ENCODE assay signal across 8 cellular contexts in genomic region chr7:4791738-4792536, GRCh38. TPM values are rescaled to one million over a fixed set of nuclear protein-coding genes. Genes with fewer than 3 reads are reported as not detected.
A peak's percentile ranks its signal among the peaks of the same experiment; 100 is the strongest.
DNase-seq lines count a peak whose midpoint lies in the region; ATAC-seq and TF ChIP-seq lines count a peak whose summit lies in the region.

No MANE protein-coding gene starts in this region.

- H3K9me3 Mint-ChIP-seq in endodermal cell = peaks cover 13% of the 10 kb centered on the region
- H3K9me3 Mint-ChIP-seq in mesothelial cell of epicardium = no peaks in the 10 kb centered on the region

- H3K27me3 Mint-ChIP-seq in endodermal cell (ENCODE audit: insufficient read depth) (no peaks in the 10 kb centered on the region), mesothelial cell of epicardium (ENCODE audit: low read depth) (no peaks in the 10 kb centered on the region)

- H3K27ac ChIP-seq in BLaER1 treated with 17β-estradiol and CSF1 and Interleukin-3, amounts not matched to agents 10 nM and 100 nM = peak overlapping the region in 9 of 11 experiments; percentile 25 to 80 (median 76); a peak in 18 of 22 replicates
- no peak overlapping the region; the same call in 1 of the 2 replicates for H3K27ac ChIP-seq in HUES6 (ENCODE audit: low read depth, low read length)
- H3K27ac ChIP-seq in endodermal cell (ENCODE audit: low read depth, low read length) = no peak overlapping the region

- H3K27ac Mint-ChIP-seq in endodermal cell (no peak overlapping the region), mesothelial cell of epicardium (peak overlapping the region; percentile 28)

- H3K4me3 ChIP-seq in BLaER1 treated with 17β-estradiol and CSF1 and Interleukin-3, amounts not matched to agents 10 nM and 100 nM = peak overlapping the region; percentile 35 to 71 (median 57); a peak in 18 of 20 replicates
- H3K4me3 ChIP-seq in HUES6 (ENCODE audit: low read depth, low read length) (peak overlapping the region; percentile 74), endodermal cell (ENCODE audit: low read length) (no peak overlapping the region)

- peaks cover 21 to 53% (median 47%) of the 10 kb centered on the region in 10 experiments for H3K4me1 ChIP-seq in BLaER1 treated with 17β-estradiol and CSF1 and Interleukin-3, amounts not matched to agents 10 nM and 100 nM
- H3K4me1 ChIP-seq in HUES6 (ENCODE audit: control insufficient read depth, insufficient read depth, low read length) = peaks cover 17% of the 10 kb centered on the region; the same call in 1 of the 2 replicates
- H3K4me1 ChIP-seq in endodermal cell (ENCODE audit: control insufficient read depth, insufficient read depth, low read length) = no peaks in the 10 kb centered on the region

- peak overlapping the region; percentile 73 to 99 (median 92) for H3K4me2 ChIP-seq in BLaER1 treated with 17β-estradiol and CSF1 and Interleukin-3, amounts not matched to agents 10 nM and 100 nM

- TF ChIP-seq CTCF in endodermal cell (conservative IDR thresholded peaks at IDR 0.05) = peak; percentile 87
- peak; percentile 59 for TF ChIP-seq CTCF in mesothelial cell of epicardium (IDR thresholded peaks at IDR 0.05; ENCODE audit: unreplicated experiment)

- WGBS in endodermal cell (ENCODE audit: insufficient coverage in 1 of 2, insufficient read length in 1 of 2), 2 experiments = 72 to 90% methylated on average over 21 to 46 of the region's 50 CpGs

- peak overlapping the region; percentile 4 to 82 (median 74); a peak in 18 of 22 replicates for H3K9ac ChIP-seq in BLaER1 treated with 17β-estradiol and CSF1 and Interleukin-3, amounts not matched to agents 10 nM and 100 nM
- H3K9ac ChIP-seq in HUES6 (ENCODE audit: low read length) (peak overlapping the region; percentile 68), endodermal cell (ENCODE audit: extremely low read depth, low read length, poor library complexity, severe bottlenecking) (no peak overlapping the region)

- peaks cover 44 to 62% (median 52%) of the 10 kb centered on the region in 11 experiments for H3K36me3 ChIP-seq in BLaER1 treated with 17β-estradiol and CSF1 and Interleukin-3, amounts not matched to agents 10 nM and 100 nM
- H3K36me3 ChIP-seq in HUES6 (ENCODE audit: control insufficient read depth, insufficient read depth, low read length) (peaks cover 34% of the 10 kb centered on the region), endodermal cell (ENCODE audit: control insufficient read depth, insufficient read depth, low read length) (peaks cover 28% of the 10 kb centered on the region)

- DNase-seq in activated CD8-positive, alpha-beta memory T cell treated with anti-CD3 and anti-CD28 coated beads for 4 hours (ENCODE audit: low read depth in 2 of 2) = peak; percentile 60 to 65
- DNase-seq in endodermal cell (peak; percentile 96), mesothelial cell of epicardium (ENCODE audit: low spot score in 2 of 2, unreplicated experiment in 2 of 2) (peak; percentile 59 to 75), hepatic stellate cell (ENCODE audit: low spot score) (no peak)
- peak; percentile 53 to 55 for DNase-seq in stimulated activated CD8-positive, alpha-beta memory T cell treated with anti-CD3 and anti-CD28 coated beads, Interleukin-15, amount 100 ng/mL, for 4 hours (ENCODE audit: low read depth in 2 of 2)

- H3K9me3 ChIP-seq in BLaER1 treated with 17β-estradiol and CSF1 and Interleukin-3, amounts not matched to agents 10 nM and 100 nM (replicated peaks in 1 of 11) = peaks cover 0 to 4% (median 0%) of the 10 kb centered on the region in 11 experiments; a peak in 1 of 22 replicates
- H3K9me3 ChIP-seq in HUES6 (ENCODE audit: control insufficient read depth, insufficient read depth, low read depth, low read length) (no peaks in the 10 kb centered on the region), endodermal cell (ENCODE audit: control insufficient read depth, low read length) (peaks cover 5% of the 10 kb centered on the region)

- H3K27me3 ChIP-seq in BLaER1 treated with 17β-estradiol and CSF1 and Interleukin-3, amounts not matched to agents 10 nM and 100 nM = no peaks in the 10 kb centered on the region
- H3K27me3 ChIP-seq in HUES6 (ENCODE audit: control insufficient read depth, insufficient read depth, low read length) (no peaks in the 10 kb centered on the region), endodermal cell (ENCODE audit: control insufficient read depth, insufficient read depth, low read length, poor library complexity, severe bottlenecking) (no peaks in the 10 kb centered on the region)

- H3K4me1 Mint-ChIP-seq in endodermal cell = no peaks in the 10 kb centered on the region
- no peaks in the 10 kb centered on the region for H3K4me1 Mint-ChIP-seq in mesothelial cell of epicardium

- H4K20me1 ChIP-seq in BLaER1 treated with 17β-estradiol and CSF1 and Interleukin-3, amounts not matched to agents 10 nM and 100 nM = peaks cover 0 to 80% (median 37%) of the 10 kb centered on the region in 11 experiments; a peak in 17 of 22 replicates

- H3K4me3 Mint-ChIP-seq in endodermal cell (no peak overlapping the region), mesothelial cell of epicardium (peak overlapping the region; percentile 13)

- H3K36me3 Mint-ChIP-seq in endodermal cell (ENCODE audit: low read depth) = peaks cover 42% of the 10 kb centered on the region
- H3K36me3 Mint-ChIP-seq in mesothelial cell of epicardium = peaks cover 13% of the 10 kb centered on the region

- ATAC-seq in GM18498 (IDR thresholded peaks at IDR 0.05; ENCODE audit: unreplicated experiment) = no peak

RNA-seq across cellular contexts. Expression of gene AP5Z1, which starts 16.5 kb away (rescaled TPM):
- total RNA-seq in endodermal cell (10 to 100 TPM; 31.0 to 34.7 TPM), mesothelial cell of epicardium (35.6 to 40.9 TPM (median 36.2 TPM) in 3 replicates)
- 13.7 TPM for polyA plus RNA-seq in endodermal cell (2013, experiment 1 of 2)
- polyA plus RNA-seq in endodermal cell (2013, experiment 2 of 2) = 13.7 TPM

Comparison
In these comparisons a context has a peak if more than half of its experiments do, and no peak if none do; other contexts are left out.
1. H3K27ac ChIP-seq: peak in BLaER1 treated with 17β-estradiol and CSF1 and Interleukin-3, amounts not matched to agents 10 nM and 100 nM (9 of 11); none in HUES6 (single experiment) and endodermal cell (single experiment).